In the genomic region with DNA sequence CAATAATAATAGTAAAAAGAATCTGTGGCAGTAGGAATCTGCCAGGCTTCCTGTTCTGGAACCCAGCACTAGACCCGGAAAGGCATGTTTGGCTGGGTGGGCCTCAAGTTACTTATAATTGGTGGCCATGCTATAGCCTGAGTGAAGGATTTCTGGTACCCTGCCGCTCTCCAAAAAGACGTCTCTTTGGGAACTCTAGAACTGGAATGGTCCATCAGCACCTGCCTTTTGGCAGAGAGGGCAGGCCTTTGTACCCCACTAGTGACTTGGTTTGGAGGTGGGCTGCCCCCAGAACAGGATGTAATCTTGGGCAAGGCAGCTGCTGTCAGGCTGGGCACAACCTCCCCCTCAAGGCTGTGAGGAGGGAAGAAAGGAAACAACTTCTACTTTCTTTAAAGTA, we compare ENCODE assay signal across 1 cellular context.
TF ChIP-seq lines count a peak whose summit lies in the region.

No MANE protein-coding gene starts in this region.

TF ChIP-seq in WTC11, 78 proteins besides CTCF, POLR2A, EP300 and RAD21 (continued from another document):
- TF ChIP-seq, protein P1, sequence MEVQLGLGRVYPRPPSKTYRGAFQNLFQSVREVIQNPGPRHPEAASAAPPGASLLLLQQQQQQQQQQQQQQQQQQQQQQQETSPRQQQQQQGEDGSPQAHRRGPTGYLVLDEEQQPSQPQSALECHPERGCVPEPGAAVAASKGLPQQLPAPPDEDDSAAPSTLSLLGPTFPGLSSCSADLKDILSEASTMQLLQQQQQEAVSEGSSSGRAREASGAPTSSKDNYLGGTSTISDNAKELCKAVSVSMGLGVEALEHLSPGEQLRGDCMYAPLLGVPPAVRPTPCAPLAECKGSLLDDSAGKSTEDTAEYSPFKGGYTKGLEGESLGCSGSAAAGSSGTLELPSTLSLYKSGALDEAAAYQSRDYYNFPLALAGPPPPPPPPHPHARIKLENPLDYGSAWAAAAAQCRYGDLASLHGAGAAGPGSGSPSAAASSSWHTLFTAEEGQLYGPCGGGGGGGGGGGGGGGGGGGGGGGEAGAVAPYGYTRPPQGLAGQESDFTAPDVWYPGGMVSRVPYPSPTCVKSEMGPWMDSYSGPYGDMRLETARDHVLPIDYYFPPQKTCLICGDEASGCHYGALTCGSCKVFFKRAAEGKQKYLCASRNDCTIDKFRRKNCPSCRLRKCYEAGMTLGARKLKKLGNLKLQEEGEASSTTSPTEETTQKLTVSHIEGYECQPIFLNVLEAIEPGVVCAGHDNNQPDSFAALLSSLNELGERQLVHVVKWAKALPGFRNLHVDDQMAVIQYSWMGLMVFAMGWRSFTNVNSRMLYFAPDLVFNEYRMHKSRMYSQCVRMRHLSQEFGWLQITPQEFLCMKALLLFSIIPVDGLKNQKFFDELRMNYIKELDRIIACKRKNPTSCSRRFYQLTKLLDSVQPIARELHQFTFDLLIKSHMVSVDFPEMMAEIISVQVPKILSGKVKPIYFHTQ (CRISPR knock-in tag; IDR thresholded peaks at IDR 0.05), result no peak
- TF ChIP-seq FOXP1 (CRISPR knock-in tag; IDR thresholded peaks at IDR 0.05; ENCODE audit: borderline replicate concordance) (no peak), ZNF671 (CRISPR knock-in tag; IDR thresholded peaks at IDR 0.05) (no peak), ELF4 (CRISPR knock-in tag; IDR thresholded peaks at IDR 0.05; ENCODE audit: low read depth) (no peak)
TF ChIP-seq in WTC11: peak in this region for 0.
